Comparison of ENCODE assay signal across 27 cellular contexts in genomic region chr11:56799691-56800090, GRCh38. TPM values are rescaled to one million over a fixed set of nuclear protein-coding genes. Genes with fewer than 3 reads are reported as not detected.
A peak's percentile ranks its signal among the peaks of the same experiment; 100 is the strongest.
DNase-seq lines count a peak whose midpoint lies in the region; ATAC-seq, FAIRE-seq and TF ChIP-seq lines count a peak whose summit lies in the region.
"Had no signal": no experiment of that assay in that cellular context is flagged by ENCODE, and none has a peak within 500 bp of the region (broad histone marks: within the 10 kb centered on the region; RNA-seq: fewer than 3 reads in every experiment).

No MANE protein-coding gene starts in this region.

- no peak overlapping the region for H4K8ac ChIP-seq in H9 (replicated peaks; ENCODE audit: insufficient read length, low read depth, low read length)

- POLR2A ChIA-PET in A549 (lab: Yijun Ruan, JAX): no interaction called here

- H3K23ac ChIP-seq in H9 (ENCODE audit: insufficient read length, low read depth, low read length): no peak overlapping the region

- H3K9ac ChIP-seq in H9 (ENCODE audit: extremely low read depth, insufficient read length, low read length): no peak overlapping the region
- H3K9ac ChIP-seq: BLaER1 had no signal

- FAIRE-seq in A549 (lab: Jason Lieb, UNC): no peak
- FAIRE-seq: GM12878, GM12892, GM19239 had no signal

- no peaks in the 10 kb centered on the region for H3K79me1 ChIP-seq in H9 (ENCODE audit: insufficient read depth, low read depth, low read length, poor library complexity, severe bottlenecking)

- H3K9me3 ChIP-seq in A549 (no peaks in the 10 kb centered on the region), H9 (ENCODE audit: control insufficient read depth, low read depth, low read length) (no peaks in the 10 kb centered on the region), SJCRH30 (replicated peaks) (no peaks in the 10 kb centered on the region)
- H3K9me3 ChIP-seq: BE2C, BLaER1 had no signal

- H3K4me3 Mint-ChIP-seq in H9: no peak overlapping the region
- H3K4me3 Mint-ChIP-seq: CD14-positive monocyte; CD4-positive, alpha-beta memory T cell; CD4-positive, CD25-positive, alpha-beta regulatory T cell; CD8-positive, alpha-beta memory T cell had no signal

- CTCF ChIA-PET in A549 (lab: Yijun Ruan, JAX): interaction anchor here (2.4 kb wide), 1 partner anchor 449 kb away, joined by 9 read pairs; no protein-coding TSS in a partner anchor

- H3K14ac ChIP-seq in H9 (ENCODE audit: insufficient read depth, low read length): no peak overlapping the region

- no peak overlapping the region for H2BK12ac ChIP-seq in H9 (ENCODE audit: insufficient read length, low read depth, low read length)

- H3K27ac Mint-ChIP-seq in H9: peak overlapping the region in 2 of 3 experiments; percentile 55 to 84; a peak in 2 of 7 replicates
- H3K27ac Mint-ChIP-seq: CD14-positive monocyte; CD4-positive, alpha-beta memory T cell; CD4-positive, CD25-positive, alpha-beta regulatory T cell; CD8-positive, alpha-beta memory T cell had no signal

- no peaks in the 10 kb centered on the region for H3K36me3 ChIP-seq in SJCRH30
- H3K36me3 ChIP-seq: BE2C, BLaER1 had no signal

- H2BK5ac ChIP-seq in H9 (ENCODE audit: insufficient read length, low read length): no peak overlapping the region

- DNase-seq in A549 (ENCODE audit: low read depth in 1 of 2, low spot score in 1 of 2) (no peak), H9 (no peak), SJCRH30 (peak; percentile 61 to 73), Right ventricle myocardium superior (no peak)
- DNase-seq in activated CD8-positive, alpha-beta memory T cell treated with anti-CD3 and anti-CD28 coated beads for 24 hours: no peak
- DNase-seq: BE2C; C1 segment of cervical spinal cord; CD4-positive, alpha-beta memory T cell; CD4-positive, CD25-positive, alpha-beta regulatory T cell; CD8-positive, alpha-beta memory T cell; COR-L47; DMS 273 treated with DMSO at 0.1 percent for 48 hours; DMS153; DMS53; DMS79; DND-41; EL; GDM1 had no signal

- no peak for TF ChIP-seq RAD21 in A549 (conservative IDR thresholded peaks at IDR 0.05 in 1 of 2, IDR thresholded peaks at IDR 0.05 in 1 of 2)

- H3K27me3 Mint-ChIP-seq in H9 (ENCODE audit: low read depth): no peaks in the 10 kb centered on the region
- H3K27me3 Mint-ChIP-seq: CD4-positive, alpha-beta memory T cell; CD4-positive, CD25-positive, alpha-beta regulatory T cell; CD8-positive, alpha-beta memory T cell had no signal

- no peaks in the 10 kb centered on the region for H4K20me1 ChIP-seq in H9 (ENCODE audit: control insufficient read depth, insufficient read depth, insufficient read length)
- H4K20me1 ChIP-seq: BLaER1 had no signal

- no peak overlapping the region for H3K27ac ChIP-seq in A549
- H3K27ac ChIP-seq in H9 (ENCODE audit: insufficient read length, low read depth, low read length): no peak overlapping the region
- no peak overlapping the region for H3K27ac ChIP-seq in SJCRH30
- H3K27ac ChIP-seq: 22Rv1, BLaER1 had no signal

- H4K5ac ChIP-seq in H9 (ENCODE audit: insufficient read length, low read depth, low read length): no peak overlapping the region

- no peak for TF ChIP-seq EP300 in A549 (IDR thresholded peaks at IDR 0.05)

- H3K27me3 ChIP-seq in H9 (ENCODE audit: insufficient read depth, low read length): no peaks in the 10 kb centered on the region
- no peaks in the 10 kb centered on the region for H3K27me3 ChIP-seq in SJCRH30
- H3K27me3 ChIP-seq: BE2C, BLaER1 had no signal

- intact Hi-C loops in Right ventricle myocardium superior (cut with DNase I): no loop called here

- no peak for TF ChIP-seq POLR2A in A549 (IDR thresholded peaks at IDR 0.05; ENCODE audit: low read length)

- no peak overlapping the region for H2BK15ac ChIP-seq in H9 (ENCODE audit: low read depth, low read length)

- H3K36me3 Mint-ChIP-seq in H9 (ENCODE audit: insufficient read depth in 1 of 3, low read depth in 3 of 3): no peaks in the 10 kb centered on the region
- H3K36me3 Mint-ChIP-seq: CD14-positive monocyte; CD4-positive, alpha-beta memory T cell; CD4-positive, CD25-positive, alpha-beta regulatory T cell; CD8-positive, alpha-beta memory T cell had no signal

- no peak overlapping the region for H3K18ac ChIP-seq in H9 (ENCODE audit: insufficient read length, low read depth, low read length)

- no peak overlapping the region for H2AFZ ChIP-seq in H9 (ENCODE audit: low read length)

- WGBS in A549 (ENCODE audit: missing lambda C conversion rate): 16% methylated on average over 4 of the region's 4 CpGs
- no CpG with 5 or more reads among the region's 4 CpGs for WGBS in H9 (ENCODE audit: extremely low coverage, insufficient read length, low lambda C conversion rate)

- peaks cover 4% of the 10 kb centered on the region in 2 experiments; a peak in 2 of 5 replicates for H3K9me3 Mint-ChIP-seq in H9

- H3K4me1 ChIP-seq in A549: 0 out of 3 replicates have a peak, but pooled peaks cover 8% of the 10 kb centered on the region
- no peaks in the 10 kb centered on the region for H3K4me1 ChIP-seq in H9 (ENCODE audit: insufficient read depth, low read length)
- peaks cover 4% of the 10 kb centered on the region; the same call in 1 of the 2 replicates for H3K4me1 ChIP-seq in SJCRH30
- H3K4me1 ChIP-seq: BE2C, BLaER1 had no signal

- ATAC-seq in A549 (no peak), Right ventricle myocardium superior (ENCODE audit: poor library complexity) (no peak)
- ATAC-seq: GM12878 had no signal

- no peak overlapping the region for H2BK20ac ChIP-seq in H9 (ENCODE audit: low read depth, low read length, poor library complexity, severe bottlenecking)

- H3T11ph ChIP-seq in H9 (ENCODE audit: low read length): no peak overlapping the region

- H4K91ac ChIP-seq in H9 (ENCODE audit: insufficient read length, low read depth, low read length): no peak overlapping the region

- H3K23me2 ChIP-seq in H9 (ENCODE audit: insufficient read length, low read depth, low read length, poor library complexity, severe bottlenecking): no peaks in the 10 kb centered on the region

- H3K56ac ChIP-seq in H9 (ENCODE audit: insufficient read length, low read depth, low read length): no peak overlapping the region

- H3K4me3 ChIP-seq in A549 (no peak overlapping the region), SJCRH30 (no peak overlapping the region)
- H3K4me3 ChIP-seq: BLaER1, GM12878 had no signal

- H2BK120ac ChIP-seq in H9 (ENCODE audit: low read depth, low read length, poor library complexity, severe bottlenecking): no peak overlapping the region

- no peak overlapping the region for H3K4ac ChIP-seq in H9 (ENCODE audit: low read depth, low read length)

- no peak overlapping the region for H2AK5ac ChIP-seq in H9 (ENCODE audit: insufficient read length, low read length)

- TF ChIP-seq CTCF in A549 (IDR thresholded peaks at IDR 0.05) (no peak), H9 (conservative IDR thresholded peaks at IDR 0.05) (no peak)

- no peaks in the 10 kb centered on the region for H3K79me2 ChIP-seq in H9 (ENCODE audit: insufficient read depth, low read length)

- peaks cover 11 to 19% of the 10 kb centered on the region in 2 experiments for H3K4me1 Mint-ChIP-seq in H9
- H3K4me1 Mint-ChIP-seq: CD14-positive monocyte; CD4-positive, alpha-beta memory T cell; CD4-positive, CD25-positive, alpha-beta regulatory T cell; CD8-positive, alpha-beta memory T cell had no signal

- H3K4me2 ChIP-seq in A549 (no peak overlapping the region), H9 (ENCODE audit: insufficient read depth, insufficient read length, low read length) (no peak overlapping the region)
- H3K4me2 ChIP-seq: BLaER1 had no signal

TF ChIP-seq in A549, 52 proteins besides CTCF, POLR2A, EP300 and RAD21:
- TF ChIP-seq CBX8 (IDR thresholded peaks at IDR 0.05): no peak
- no peak for TF ChIP-seq NR3C1 (IDR thresholded peaks at IDR 0.05)
- TF ChIP-seq MAX (IDR thresholded peaks at IDR 0.05): no peak
- TF ChIP-seq SREBF2 (IDR thresholded peaks at IDR 0.05): no peak
- no peak for TF ChIP-seq NPAS2 (CRISPR knock-in tag; IDR thresholded peaks at IDR 0.05; ENCODE audit: borderline replicate concordance)
- TF ChIP-seq CEBPB (IDR thresholded peaks at IDR 0.05): no peak
- TF ChIP-seq USF2 (IDR thresholded peaks at IDR 0.05): no peak
- TF ChIP-seq FOSL2 (IDR thresholded peaks at IDR 0.05): no peak
- TF ChIP-seq FOSL2 (CRISPR knock-in tag; IDR thresholded peaks at IDR 0.05): peak; percentile 37; the same call in 1 of the 2 replicates

RNA-seq across cellular contexts. Expression of gene OR9G4, which starts 51.2 kb away (rescaled TPM):
- not detected in 2 replicates for polyA plus RNA-seq in A549 (2011; rRNA removed)
- not detected in 2 replicates for polyA plus RNA-seq in A549 (2012; cell fraction: cytosol; rRNA removed)
- not detected in 2 replicates for polyA plus RNA-seq in A549 (2012; cell fraction: nucleus; rRNA removed)
- polyA plus RNA-seq in A549 (2017; fragmentation: RNase III; extraction: RNeasy Plus Mini Kit Qiagen cat#74134 plus additional on column Dnase treatment): not detected in 3 replicates
- not detected in 2 replicates for polyA minus RNA-seq in A549 (2011; rRNA and poly(A)+ RNA removed)
- total RNA-seq in H9 (2021): not detected in 2 replicates
- not detected in 2 replicates for total RNA-seq in SJCRH30 (2014; rRNA removed; shearing (Covaris generic))
- not detected for total RNA-seq in Right ventricle myocardium superior
- total RNA-seq: A172; CD4-positive, alpha-beta memory T cell; CD4-positive, CD25-positive, alpha-beta regulatory T cell; CD8-positive, alpha-beta memory T cell; Daoy; G401; GM12878 had no signal
- polyA plus RNA-seq: CD14-positive monocyte; CD4-positive, alpha-beta memory T cell; CD4-positive, CD25-positive, alpha-beta regulatory T cell; CD8-positive, alpha-beta memory T cell; GM12878 had no signal

Comparison
In these comparisons a context has a peak if more than half of its experiments do, and no peak if none do; other contexts are left out.
1. DNase-seq: peak in SJCRH30 (2 of 2); none in A549 (0 of 2), H9 (single experiment), Right ventricle myocardium superior (single experiment) and activated CD8-positive, alpha-beta memory T cell treated with anti-CD3 and anti-CD28 coated beads for 24 hours (single experiment).